Comparison of ENCODE assay signal across 8 cellular contexts in genomic region chr2:61178603-61179545, GRCh38. TPM values are rescaled to one million over a fixed set of nuclear protein-coding genes. Genes with fewer than 3 reads are reported as not detected.
DNase-seq lines count a peak whose midpoint lies in the region; ATAC-seq and TF ChIP-seq lines count a peak whose summit lies in the region.

No MANE protein-coding gene starts in this region.

- peak overlapping the region; percentile 75 for H3K27ac Mint-ChIP-seq in activated naive CD4-positive, alpha-beta T cell treated with anti-CD3 and anti-CD28 coated beads, Interleukin-2, amount 50 U/mL, for 24 hours
- peak overlapping the region; percentile 85 for H3K27ac Mint-ChIP-seq in activated T-cell treated with anti-CD3 and anti-CD28 coated beads, Interleukin-2, amount 50 U/mL, for 72 hours

- H3K9me3 ChIP-seq in iPS-20b (ENCODE audit: insufficient read depth, low read depth, low read length), result no peaks in the 10 kb centered on the region
- no peaks in the 10 kb centered on the region for H3K9me3 ChIP-seq in thoracic aorta

- H3K27ac ChIP-seq in iPS-20b (ENCODE audit: low read length) (no peak overlapping the region), thoracic aorta (peak overlapping the region; percentile 93 to 99)

- H3K4me3 ChIP-seq in iPS-20b (ENCODE audit: low read length), result peak overlapping the region; percentile 83
- peak overlapping the region; percentile 80 for H3K4me3 ChIP-seq in thoracic aorta

- H3K36me3 Mint-ChIP-seq in activated naive CD4-positive, alpha-beta T cell treated with anti-CD3 and anti-CD28 coated beads, Interleukin-2, amount 50 U/mL, for 24 hours, result peaks cover 21% of the 10 kb centered on the region
- peaks cover 15 to 36% of the 10 kb centered on the region in 2 donors for H3K36me3 Mint-ChIP-seq in activated T-cell treated with anti-CD3 and anti-CD28 coated beads, Interleukin-2, amount 50 U/mL, for 72 hours (ENCODE audit: insufficient read depth in 2 of 2)

- H3K4me3 Mint-ChIP-seq in activated naive CD4-positive, alpha-beta T cell treated with anti-CD3 and anti-CD28 coated beads, Interleukin-2, amount 50 U/mL, for 24 hours, result peak overlapping the region; percentile 95
- H3K4me3 Mint-ChIP-seq in activated T-cell treated with anti-CD3 and anti-CD28 coated beads, Interleukin-2, amount 50 U/mL, for 72 hours, result peak overlapping the region; percentile 94 to 95

- peak overlapping the region; percentile 20 for H3K9ac ChIP-seq in iPS-20b (ENCODE audit: low read depth, low read length)

- TF ChIP-seq CTCF in thoracic aorta (IDR thresholded peaks at IDR 0.05), result no peak

- no peaks in the 10 kb centered on the region for H3K27me3 Mint-ChIP-seq in activated naive CD4-positive, alpha-beta T cell treated with anti-CD3 and anti-CD28 coated beads, Interleukin-2, amount 50 U/mL, for 24 hours
- H3K27me3 Mint-ChIP-seq in activated T-cell treated with anti-CD3 and anti-CD28 coated beads, Interleukin-2, amount 50 U/mL, for 72 hours (ENCODE audit: low read depth), result peaks cover 8% of the 10 kb centered on the region

- no peaks in the 10 kb centered on the region for H3K9me3 Mint-ChIP-seq in activated naive CD4-positive, alpha-beta T cell treated with anti-CD3 and anti-CD28 coated beads, Interleukin-2, amount 50 U/mL, for 24 hours
- peaks cover 0 to 2% of the 10 kb centered on the region in 2 donors for H3K9me3 Mint-ChIP-seq in activated T-cell treated with anti-CD3 and anti-CD28 coated beads, Interleukin-2, amount 50 U/mL, for 72 hours

- H3K36me3 ChIP-seq in iPS-20b (ENCODE audit: insufficient read depth, low read depth, low read length) (peaks cover 42% of the 10 kb centered on the region), thoracic aorta (peaks cover 16% of the 10 kb centered on the region)

- H3K4me1 Mint-ChIP-seq in activated naive CD4-positive, alpha-beta T cell treated with anti-CD3 and anti-CD28 coated beads, Interleukin-2, amount 50 U/mL, for 24 hours, result peaks cover 64% of the 10 kb centered on the region
- peaks cover 69% of the 10 kb centered on the region for H3K4me1 Mint-ChIP-seq in activated T-cell treated with anti-CD3 and anti-CD28 coated beads, Interleukin-2, amount 50 U/mL, for 72 hours (ENCODE audit: low read depth)

- H3K27me3 ChIP-seq in iPS-20b (ENCODE audit: insufficient read depth, low read length) (peaks cover 23% of the 10 kb centered on the region), thoracic aorta (replicated peaks; ENCODE audit: insufficient read depth) (no peaks in the 10 kb centered on the region)

- ATAC-seq in activated T-cell treated with anti-CD3 and anti-CD28 coated beads, Interleukin-2, amount 50 U/mL, for 72 hours (replicated peaks in 1 of 2), result no peak
- ATAC-seq in thoracic aorta (ENCODE audit: insufficient number of reproducible peaks, low FRiP score, low read depth), result no peak
- no peak for ATAC-seq in GM21619 (IDR thresholded peaks at IDR 0.05; ENCODE audit: unreplicated experiment)

- no peak for DNase-seq in activated naive CD4-positive, alpha-beta T cell (lab: John Stamatoyannopoulos, UW)
- DNase-seq in activated T-cell treated with anti-CD3 and anti-CD28 coated beads, Interleukin-2, amount 50 U/mL, for 72 hours, result peak in 1 of 2 donors; percentile 16
- DNase-seq in thoracic aorta (ENCODE audit: low spot score), result no peak
- DNase-seq in NCI-H146 (lab: John Stamatoyannopoulos, UW), result no peak
- no peak for DNase-seq in NCI-H774 (lab: John Stamatoyannopoulos, UW)

- H3K4me1 ChIP-seq in iPS-20b (ENCODE audit: insufficient read depth, low read length), result peaks cover 12% of the 10 kb centered on the region; the same call in 1 of the 2 replicates
- peaks cover 35 to 51% of the 10 kb centered on the region in 2 donors for H3K4me1 ChIP-seq in thoracic aorta (ENCODE audit: control insufficient read depth in 1 of 2, low read depth in 2 of 2)

RNA-seq across cellular contexts. Expression of gene C2orf74, which starts 16.9 kb away (rescaled TPM):
- 10 to 100 TPM; 13.4 to 20.9 TPM for total RNA-seq in activated T-cell treated with anti-CD3 and anti-CD28 coated beads, Interleukin-2, amount 50 U/mL, for 72 hours
- 10 to 100 TPM; 12.7 to 17.2 TPM for total RNA-seq in thoracic aorta
